ENCODE assay signal across 1 cellular context in the genomic region with DNA sequence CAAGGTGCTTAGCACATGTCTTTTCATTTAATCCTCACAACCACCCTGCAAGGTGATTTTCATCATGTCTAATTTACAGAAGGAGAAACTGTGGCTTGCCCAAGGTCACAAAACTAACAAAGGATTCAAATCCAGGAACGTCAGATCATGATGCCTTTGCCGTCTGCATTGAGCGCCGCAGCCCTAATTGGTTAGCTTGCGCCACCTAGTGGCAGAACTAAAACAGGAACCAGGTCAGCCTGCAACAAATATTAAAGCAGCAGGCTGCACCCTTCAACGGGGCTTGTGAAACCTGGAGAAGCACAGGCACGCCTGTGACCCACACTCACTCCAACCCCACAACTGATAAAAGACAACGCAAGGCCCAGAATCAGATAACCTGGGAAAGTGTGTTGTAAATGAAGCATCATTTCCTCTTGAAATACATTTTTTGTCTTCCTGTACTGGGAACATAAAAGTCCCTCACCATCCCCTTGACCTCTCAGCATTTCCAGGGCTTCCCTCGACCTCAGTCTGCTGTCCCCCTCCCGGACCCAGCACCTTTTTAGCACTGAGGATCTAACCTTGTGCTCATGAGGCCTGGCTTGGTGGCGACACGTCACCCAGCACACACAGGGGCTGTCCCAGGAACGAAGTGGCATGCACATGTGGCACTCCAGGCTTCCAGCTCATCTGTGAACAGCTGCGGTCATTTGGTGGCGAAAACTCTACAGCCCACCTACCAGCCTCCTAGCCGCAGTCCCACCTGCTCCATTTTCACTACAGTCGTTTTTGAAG.
TF ChIP-seq lines count a peak whose summit lies in the region.

No MANE protein-coding gene starts in this region.

TF ChIP-seq in H1, 55 proteins besides CTCF, POLR2A, EP300 and RAD21:
- no peak for TF ChIP-seq JUND (IDR thresholded peaks at IDR 0.05; ENCODE audit: low read length)
- TF ChIP-seq, protein P1, sequence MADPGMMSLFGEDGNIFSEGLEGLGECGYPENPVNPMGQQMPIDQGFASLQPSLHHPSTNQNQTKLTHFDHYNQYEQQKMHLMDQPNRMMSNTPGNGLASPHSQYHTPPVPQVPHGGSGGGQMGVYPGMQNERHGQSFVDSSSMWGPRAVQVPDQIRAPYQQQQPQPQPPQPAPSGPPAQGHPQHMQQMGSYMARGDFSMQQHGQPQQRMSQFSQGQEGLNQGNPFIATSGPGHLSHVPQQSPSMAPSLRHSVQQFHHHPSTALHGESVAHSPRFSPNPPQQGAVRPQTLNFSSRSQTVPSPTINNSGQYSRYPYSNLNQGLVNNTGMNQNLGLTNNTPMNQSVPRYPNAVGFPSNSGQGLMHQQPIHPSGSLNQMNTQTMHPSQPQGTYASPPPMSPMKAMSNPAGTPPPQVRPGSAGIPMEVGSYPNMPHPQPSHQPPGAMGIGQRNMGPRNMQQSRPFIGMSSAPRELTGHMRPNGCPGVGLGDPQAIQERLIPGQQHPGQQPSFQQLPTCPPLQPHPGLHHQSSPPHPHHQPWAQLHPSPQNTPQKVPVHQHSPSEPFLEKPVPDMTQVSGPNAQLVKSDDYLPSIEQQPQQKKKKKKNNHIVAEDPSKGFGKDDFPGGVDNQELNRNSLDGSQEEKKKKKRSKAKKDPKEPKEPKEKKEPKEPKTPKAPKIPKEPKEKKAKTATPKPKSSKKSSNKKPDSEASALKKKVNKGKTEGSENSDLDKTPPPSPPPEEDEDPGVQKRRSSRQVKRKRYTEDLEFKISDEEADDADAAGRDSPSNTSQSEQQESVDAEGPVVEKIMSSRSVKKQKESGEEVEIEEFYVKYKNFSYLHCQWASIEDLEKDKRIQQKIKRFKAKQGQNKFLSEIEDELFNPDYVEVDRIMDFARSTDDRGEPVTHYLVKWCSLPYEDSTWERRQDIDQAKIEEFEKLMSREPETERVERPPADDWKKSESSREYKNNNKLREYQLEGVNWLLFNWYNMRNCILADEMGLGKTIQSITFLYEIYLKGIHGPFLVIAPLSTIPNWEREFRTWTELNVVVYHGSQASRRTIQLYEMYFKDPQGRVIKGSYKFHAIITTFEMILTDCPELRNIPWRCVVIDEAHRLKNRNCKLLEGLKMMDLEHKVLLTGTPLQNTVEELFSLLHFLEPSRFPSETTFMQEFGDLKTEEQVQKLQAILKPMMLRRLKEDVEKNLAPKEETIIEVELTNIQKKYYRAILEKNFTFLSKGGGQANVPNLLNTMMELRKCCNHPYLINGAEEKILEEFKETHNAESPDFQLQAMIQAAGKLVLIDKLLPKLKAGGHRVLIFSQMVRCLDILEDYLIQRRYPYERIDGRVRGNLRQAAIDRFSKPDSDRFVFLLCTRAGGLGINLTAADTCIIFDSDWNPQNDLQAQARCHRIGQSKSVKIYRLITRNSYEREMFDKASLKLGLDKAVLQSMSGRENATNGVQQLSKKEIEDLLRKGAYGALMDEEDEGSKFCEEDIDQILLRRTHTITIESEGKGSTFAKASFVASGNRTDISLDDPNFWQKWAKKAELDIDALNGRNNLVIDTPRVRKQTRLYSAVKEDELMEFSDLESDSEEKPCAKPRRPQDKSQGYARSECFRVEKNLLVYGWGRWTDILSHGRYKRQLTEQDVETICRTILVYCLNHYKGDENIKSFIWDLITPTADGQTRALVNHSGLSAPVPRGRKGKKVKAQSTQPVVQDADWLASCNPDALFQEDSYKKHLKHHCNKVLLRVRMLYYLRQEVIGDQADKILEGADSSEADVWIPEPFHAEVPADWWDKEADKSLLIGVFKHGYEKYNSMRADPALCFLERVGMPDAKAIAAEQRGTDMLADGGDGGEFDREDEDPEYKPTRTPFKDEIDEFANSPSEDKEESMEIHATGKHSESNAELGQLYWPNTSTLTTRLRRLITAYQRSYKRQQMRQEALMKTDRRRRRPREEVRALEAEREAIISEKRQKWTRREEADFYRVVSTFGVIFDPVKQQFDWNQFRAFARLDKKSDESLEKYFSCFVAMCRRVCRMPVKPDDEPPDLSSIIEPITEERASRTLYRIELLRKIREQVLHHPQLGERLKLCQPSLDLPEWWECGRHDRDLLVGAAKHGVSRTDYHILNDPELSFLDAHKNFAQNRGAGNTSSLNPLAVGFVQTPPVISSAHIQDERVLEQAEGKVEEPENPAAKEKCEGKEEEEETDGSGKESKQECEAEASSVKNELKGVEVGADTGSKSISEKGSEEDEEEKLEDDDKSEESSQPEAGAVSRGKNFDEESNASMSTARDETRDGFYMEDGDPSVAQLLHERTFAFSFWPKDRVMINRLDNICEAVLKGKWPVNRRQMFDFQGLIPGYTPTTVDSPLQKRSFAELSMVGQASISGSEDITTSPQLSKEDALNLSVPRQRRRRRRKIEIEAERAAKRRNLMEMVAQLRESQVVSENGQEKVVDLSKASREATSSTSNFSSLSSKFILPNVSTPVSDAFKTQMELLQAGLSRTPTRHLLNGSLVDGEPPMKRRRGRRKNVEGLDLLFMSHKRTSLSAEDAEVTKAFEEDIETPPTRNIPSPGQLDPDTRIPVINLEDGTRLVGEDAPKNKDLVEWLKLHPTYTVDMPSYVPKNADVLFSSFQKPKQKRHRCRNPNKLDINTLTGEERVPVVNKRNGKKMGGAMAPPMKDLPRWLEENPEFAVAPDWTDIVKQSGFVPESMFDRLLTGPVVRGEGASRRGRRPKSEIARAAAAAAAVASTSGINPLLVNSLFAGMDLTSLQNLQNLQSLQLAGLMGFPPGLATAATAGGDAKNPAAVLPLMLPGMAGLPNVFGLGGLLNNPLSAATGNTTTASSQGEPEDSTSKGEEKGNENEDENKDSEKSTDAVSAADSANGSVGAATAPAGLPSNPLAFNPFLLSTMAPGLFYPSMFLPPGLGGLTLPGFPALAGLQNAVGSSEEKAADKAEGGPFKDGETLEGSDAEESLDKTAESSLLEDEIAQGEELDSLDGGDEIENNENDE (IDR thresholded peaks at IDR 0.05; ENCODE audit: insufficient replicate concordance, low read length) = no peak
- no peak for TF ChIP-seq RBBP5 (IDR thresholded peaks at IDR 0.05; ENCODE audit: borderline replicate concordance, low read depth, low read length)
- TF ChIP-seq SP4 (IDR thresholded peaks at IDR 0.05; ENCODE audit: low read length) = no peak
- no peak for TF ChIP-seq YY1 (IDR thresholded peaks at IDR 0.05; ENCODE audit: low read depth, low read length)
- TF ChIP-seq ZNF274 (IDR thresholded peaks at IDR 0.05; ENCODE audit: borderline replicate concordance, extremely low read depth, low read length) = no peak
- no peak for TF ChIP-seq GTF2F1 (IDR thresholded peaks at IDR 0.05; ENCODE audit: borderline replicate concordance, low read depth, low read length)
- TF ChIP-seq CHD1 (IDR thresholded peaks at IDR 0.05; ENCODE audit: low read depth, low read length) = no peak
